In genomic region chr15:53713218-53713617, GRCh38 we compare ENCODE assay signal across 27 cellular contexts. TPM values are rescaled to one million over a fixed set of nuclear protein-coding genes. Genes with fewer than 3 reads are reported as not detected.
"Had no signal": no experiment of that assay in that cellular context is flagged by ENCODE, and none has a peak within 500 bp of the region (broad histone marks: within the 10 kb centered on the region; RNA-seq: fewer than 3 reads in every experiment).

No MANE protein-coding gene starts in this region.

- ATAC-seq: left cardiac atrium; left colon; left lobe of liver; left lung; left ventricle myocardium superior; lower lobe of right lung; mucosa of descending colon; naive thymus-derived CD4-positive, alpha-beta T cell had no signal

- FAIRE-seq: islet of Langerhans, keratinocyte, kidney had no signal

- H3K4me1 Mint-ChIP-seq: immature natural killer cell; memory B cell; mesothelial cell of epicardium; naive B cell; naive thymus-derived CD4-positive, alpha-beta T cell had no signal

- H3K9me3 Mint-ChIP-seq: memory B cell, mesothelial cell of epicardium, naive B cell had no signal

- H3K36me3 Mint-ChIP-seq: immature natural killer cell; memory B cell; mesothelial cell of epicardium; naive B cell; naive thymus-derived CD4-positive, alpha-beta T cell had no signal

- H3K4me3 Mint-ChIP-seq: immature natural killer cell; memory B cell; mesothelial cell of epicardium; naive B cell; naive thymus-derived CD4-positive, alpha-beta T cell had no signal

- H3K27me3 Mint-ChIP-seq: memory B cell had no signal

- H3K27ac Mint-ChIP-seq: immature natural killer cell; memory B cell; mesothelial cell of epicardium; naive thymus-derived CD4-positive, alpha-beta T cell had no signal

- DNase-seq: hippocampal formation; hypothalamus; immature natural killer cell; islet precursor cell; kidney; kidney glomerular epithelial cell; left cardiac atrium; left colon; left lung; left ventricle myocardium inferior; left ventricle myocardium superior; lower lobe of right lung; mammary epithelial cell; mesenchymal stem cell; mesendoderm; midbrain; mucosa of descending colon; naive B cell; naive thymus-derived CD4-positive, alpha-beta T cell had no signal

RNA-seq across cellular contexts. Expression of gene WDR72, which starts 46.2 kb away (rescaled TPM):
- total RNA-seq: left ventricle myocardium inferior; lung microvascular endothelial cell; mesenteric fat pad; myocyte; naive thymus-derived CD4-positive, alpha-beta T cell had no signal
